ENCODE assay signal across 8 cellular contexts in genomic region chr19:1275976-1276619, GRCh38. TPM values are rescaled to one million over a fixed set of nuclear protein-coding genes. Genes with fewer than 3 reads are reported as not detected.
DNase-seq lines count a peak whose midpoint lies in the region; ATAC-seq, FAIRE-seq and TF ChIP-seq lines count a peak whose summit lies in the region.

No MANE protein-coding gene starts in this region.

- H3K9me3 Mint-ChIP-seq in activated T-cell treated with anti-CD3 and anti-CD28 coated beads, Interleukin-2, amount 50 U/mL, for 4 hours = no peaks in the 10 kb centered on the region

- no peak for FAIRE-seq in D721Med (lab: Jason Lieb, UNC)

- H3K4me1 Mint-ChIP-seq in activated T-cell treated with anti-CD3 and anti-CD28 coated beads, Interleukin-2, amount 50 U/mL, for 4 hours (ENCODE audit: low read depth) = peaks cover 42% of the 10 kb centered on the region

- TF ChIP-seq CTCF in astrocyte of the spinal cord (IDR thresholded peaks at IDR 0.05; ENCODE audit: low read depth, low read length) = no peak
- no peak for TF ChIP-seq CTCF in lower lobe of right lung (IDR thresholded peaks at IDR 0.05)
- no peak for TF ChIP-seq CTCF in transverse colon (IDR thresholded peaks at IDR 0.05)
- no peak for TF ChIP-seq CTCF in D721Med (IDR thresholded peaks at IDR 0.05; ENCODE audit: insufficient read depth, missing control alignments)

- H3K36me3 ChIP-seq in lower lobe of right lung (peaks cover 61% of the 10 kb centered on the region), transverse colon (peaks cover 0 to 28% (median 13%) of the 10 kb centered on the region in 4 donors)

- peak overlapping the region; percentile 63 for H3K4me3 ChIP-seq in astrocyte of the spinal cord (ENCODE audit: low read depth, low read length)
- H3K4me3 ChIP-seq in lower lobe of right lung = peak overlapping the region; percentile 69
- peak overlapping the region; percentile 54 to 67 (median 58) for H3K4me3 ChIP-seq in transverse colon

- peak overlapping the region; percentile 89 for H3K4me3 Mint-ChIP-seq in activated T-cell treated with anti-CD3 and anti-CD28 coated beads, Interleukin-2, amount 50 U/mL, for 4 hours

- no peak for ATAC-seq in activated T-cell treated with anti-CD3 and anti-CD28 coated beads, Interleukin-2, amount 50 U/mL, for 4 hours
- peak in 1 of 2 donors; percentile 0 for ATAC-seq in lower lobe of right lung

- peaks cover 62% of the 10 kb centered on the region for H3K4me1 ChIP-seq in lower lobe of right lung
- H3K4me1 ChIP-seq in transverse colon = peaks cover 46 to 61% (median 56%) of the 10 kb centered on the region in 4 donors

- intact Hi-C loops in lower lobe of right lung (cut with DNase I) (no loop called here), transverse colon (cut with DNase I; ENCODE audit: low total_unique reads) (no loop called here)

- TF ChIP-seq POLR2A in transverse colon (IDR thresholded peaks at IDR 0.05) = peak; percentile 54

- no peaks in the 10 kb centered on the region for H3K27me3 Mint-ChIP-seq in activated T-cell treated with anti-CD3 and anti-CD28 coated beads, Interleukin-2, amount 50 U/mL, for 4 hours (ENCODE audit: low read depth)

- no peaks in the 10 kb centered on the region for H3K9me3 ChIP-seq in lower lobe of right lung
- H3K9me3 ChIP-seq in transverse colon = no peaks in the 10 kb centered on the region

- in situ Hi-C loops in astrocyte of the spinal cord (cut with HindIII; ENCODE audit: low sequenced_read_pairs) = no loop called here
- in situ Hi-C loops in transverse colon (cut with MboI; ENCODE audit: low pct_ligation_motif_present in 1 of 4, low pct_unique_long_range_greater_than_20kb in 1 of 4, low sequenced_read_pairs in 3 of 4) = loop anchor here in 2 of 4 donors (25.0 kb wide), 1 partner anchor 111 kb away; the partner anchor contains the start of gene NDUFS7 (in 2 of the 2)

- DNase-seq in activated T-cell treated with anti-CD3 and anti-CD28 coated beads, Interleukin-2, amount 50 U/mL, for 4 hours = no peak
- DNase-seq in activated T-cell treated with anti-CD3 and anti-CD28 coated beads, Interleukin-2, amount 50 U/mL, for 48 hours = no peak
- DNase-seq in astrocyte of the spinal cord (ENCODE audit: low read depth, low spot score) (no peak), lower lobe of right lung (no peak), transverse colon (no peak), NK-92 (lab: John Stamatoyannopoulos, UW; ENCODE audit: unreplicated experiment) (no peak), D721Med (ENCODE audit: insufficient read length, low spot score) (no peak)
- no peak for DNase-seq in stimulated activated CD8-positive, alpha-beta memory T cell treated with anti-CD3 and anti-CD28 coated beads, Interleukin-4, amount 100 ng/mL, for 48 hours

- TF ChIP-seq EP300 in transverse colon (IDR thresholded peaks at IDR 0.05; ENCODE audit: low read depth) = no peak

- H3K36me3 Mint-ChIP-seq in activated T-cell treated with anti-CD3 and anti-CD28 coated beads, Interleukin-2, amount 50 U/mL, for 4 hours (ENCODE audit: insufficient read depth) = peaks cover 39% of the 10 kb centered on the region

- H3K27ac ChIP-seq in lower lobe of right lung (peak overlapping the region; percentile 98), transverse colon (peak overlapping the region; percentile 98 to 100 (median 100))

- WGBS in transverse colon (ENCODE audit: low coverage in 1 of 2), 2 donors = 9% methylated on average over 31 of the region's 43 CpGs; no CpG with 5 or more reads in 1 of the 2 donors

- H3K27me3 ChIP-seq in lower lobe of right lung (ENCODE audit: low read depth) (no peaks in the 10 kb centered on the region), transverse colon (no peaks in the 10 kb centered on the region)

RNA-seq across cellular contexts. Expression of gene FAM174C, which starts 0.8 kb away (rescaled TPM):
- 100 to 1,000 TPM; 189 to 199 (median 194) TPM for total RNA-seq in activated T-cell treated with anti-CD3 and anti-CD28 coated beads, Interleukin-2, amount 50 U/mL, for 4 hours
- total RNA-seq in lower lobe of right lung (43.5 TPM), transverse colon (100 to 1,000 TPM in 2 of 4 donors, 10 to 100 TPM in 2; 72.5 to 116 (median 99.0) TPM)

RNA-seq across cellular contexts. Expression of gene CIRBP, which starts 7.0 kb away (rescaled TPM):
- total RNA-seq in activated T-cell treated with anti-CD3 and anti-CD28 coated beads, Interleukin-2, amount 50 U/mL, for 4 hours = 100 to 1,000 TPM; 269 to 294 (median 285) TPM
- 352 TPM for total RNA-seq in lower lobe of right lung
- total RNA-seq in transverse colon = 100 to 1,000 TPM; 431 to 488 (median 460) TPM

RNA-seq across cellular contexts. Expression of gene EFNA2, which starts 9.6 kb away (rescaled TPM):
- not detected for total RNA-seq in activated T-cell treated with anti-CD3 and anti-CD28 coated beads, Interleukin-2, amount 50 U/mL, for 4 hours
- total RNA-seq in lower lobe of right lung = not detected
- total RNA-seq in transverse colon = 100 to 1,000 TPM in 1 of 4 donors, 10 to 100 TPM in 3; 30.5 to 112 (median 40.6) TPM

RNA-seq across cellular contexts. Expression of gene MIDN, which starts 27.7 kb away (rescaled TPM):
- total RNA-seq in activated T-cell treated with anti-CD3 and anti-CD28 coated beads, Interleukin-2, amount 50 U/mL, for 4 hours = 10 to 100 TPM; 63.2 to 70.0 (median 68.7) TPM
- 76.3 TPM for total RNA-seq in lower lobe of right lung
- total RNA-seq in transverse colon = 100 to 1,000 TPM in 3 of 4 donors, 10 to 100 TPM in 1; 89.4 to 379 (median 116) TPM

RNA-seq across cellular contexts. Expression of gene ATP5F1D, which starts 34.5 kb away (rescaled TPM):
- total RNA-seq in activated T-cell treated with anti-CD3 and anti-CD28 coated beads, Interleukin-2, amount 50 U/mL, for 4 hours = 100 to 1,000 TPM; 259 to 434 (median 312) TPM
- total RNA-seq in lower lobe of right lung = 116 TPM
- total RNA-seq in transverse colon = 100 to 1,000 TPM; 157 to 650 (median 240) TPM

Comparison
In these comparisons a context has a peak if more than half of its experiments do, and no peak if none do; other contexts are left out.
1. RNA of gene EFNA2, which starts 9.6 kb away (total RNA-seq): 30.5 to 112 TPM in transverse colon; not detected in activated T-cell treated with anti-CD3 and anti-CD28 coated beads, Interleukin-2, amount 50 U/mL, for 4 hours and not detected in lower lobe of right lung (single experiment); every median in the first group is over 10 times any median in the second.
2. Peak in every context shown above with its lines, with median percentiles within 50 percentile points of each other: H3K4me3 ChIP-seq.